ENCODE assay signal across 20 cellular contexts in the genomic region with DNA sequence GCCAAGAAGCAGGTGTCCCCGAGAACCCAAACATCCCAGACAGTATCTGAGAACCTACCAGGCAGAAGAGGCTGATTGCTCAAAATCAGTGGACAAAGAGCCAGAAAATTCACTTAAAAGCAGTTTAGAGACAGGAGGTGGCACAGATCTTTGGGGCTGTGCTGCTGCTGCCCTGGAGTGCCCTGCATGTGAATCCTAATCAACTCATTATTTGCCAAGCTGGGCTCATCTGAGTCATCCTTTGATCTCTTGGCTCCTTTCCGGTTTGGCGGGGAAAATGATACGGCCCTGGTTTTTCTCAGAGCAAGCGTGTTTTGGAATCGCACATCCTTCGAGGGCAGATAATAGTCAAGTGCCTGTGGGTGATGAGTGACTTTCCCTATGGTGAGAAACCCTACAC. TPM values are rescaled to one million over a fixed set of nuclear protein-coding genes. Genes with fewer than 3 reads are reported as not detected.
"Had no signal": no experiment of that assay in that cellular context is flagged by ENCODE, and none has a peak within 500 bp of the region (broad histone marks: within the 10 kb centered on the region; RNA-seq: fewer than 3 reads in every experiment).

No MANE protein-coding gene starts in this region.

RNA-seq across cellular contexts. Expression of a gene that starts 9.3 kb away (rescaled TPM):
- total RNA-seq: activated naive CD4-positive, alpha-beta T cell treated with anti-CD3 and anti-CD28 coated beads for 36 hours; activated naive CD4-positive, alpha-beta T cell treated with anti-CD3 and anti-CD28 coated beads, Interleukin-2, amount 50 U/mL, for 72 hours; activated naive CD8-positive, alpha-beta T cell treated with anti-CD3 and anti-CD28 coated beads for 36 hours; activated naive CD8-positive, alpha-beta T cell treated with anti-CD3 and anti-CD28 coated beads, Interleukin-2, amount 10 ng/mL, durations not matched to agents 7 days and 5 days; activated T-cell treated with anti-CD3 and anti-CD28 coated beads, Interleukin-2, amount 50 U/mL, for 4 hours; activated T-cell treated with anti-CD3 and anti-CD28 coated beads, Interleukin-2, amount 50 U/mL, for 72 hours; activated T-helper 1 cell treated with anti-CD3 and anti-CD28 coated beads, Interleukin-12 subunit alpha, Interleukin-12 subunit beta, Interleukin-2, Interleukin-4 antibody, amounts not matched to agents 30 ng/mL and 10 ng/mL and 1 ng/mL, durations not matched to agents 14 hours and 24 hours and 36 hours; activated T-helper 17 cell treated with anti-CD3 and anti-CD28 coated beads, Interleukin-2, amount 50 U/mL, for 72 hours; activated T-helper 2 cell treated with anti-CD3 and anti-CD28 coated beads, Interferon-gamma antibody, Interleukin-2, Interleukin-4, amounts not matched to agents 10 μg/mL and 5 μg/mL and 100 μg/mL, durations not matched to agents 14 hours and 24 hours and 36 hours; adrenal gland; aorta; ascending aorta; astrocyte; body of pancreas; breast epithelium; bronchial epithelial cell; cardiac muscle cell; cardiac septum; cerebellum; chondrocyte had no signal

RNA-seq across cellular contexts. Expression of a gene that starts 15.4 kb away (rescaled TPM):
- total RNA-seq: activated naive CD4-positive, alpha-beta T cell treated with anti-CD3 and anti-CD28 coated beads for 36 hours; activated naive CD4-positive, alpha-beta T cell treated with anti-CD3 and anti-CD28 coated beads, Interleukin-2, amount 50 U/mL, for 72 hours; activated naive CD8-positive, alpha-beta T cell treated with anti-CD3 and anti-CD28 coated beads for 36 hours; activated naive CD8-positive, alpha-beta T cell treated with anti-CD3 and anti-CD28 coated beads, Interleukin-2, amount 10 ng/mL, durations not matched to agents 7 days and 5 days; activated T-cell treated with anti-CD3 and anti-CD28 coated beads, Interleukin-2, amount 50 U/mL, for 4 hours; activated T-cell treated with anti-CD3 and anti-CD28 coated beads, Interleukin-2, amount 50 U/mL, for 72 hours; activated T-helper 1 cell treated with anti-CD3 and anti-CD28 coated beads, Interleukin-12 subunit alpha, Interleukin-12 subunit beta, Interleukin-2, Interleukin-4 antibody, amounts not matched to agents 30 ng/mL and 10 ng/mL and 1 ng/mL, durations not matched to agents 14 hours and 24 hours and 36 hours; activated T-helper 17 cell treated with anti-CD3 and anti-CD28 coated beads, Interleukin-2, amount 50 U/mL, for 72 hours; activated T-helper 2 cell treated with anti-CD3 and anti-CD28 coated beads, Interferon-gamma antibody, Interleukin-2, Interleukin-4, amounts not matched to agents 10 μg/mL and 5 μg/mL and 100 μg/mL, durations not matched to agents 14 hours and 24 hours and 36 hours; adrenal gland; aorta; ascending aorta; astrocyte; body of pancreas; breast epithelium; bronchial epithelial cell; cardiac muscle cell; cardiac septum; cerebellum; chondrocyte had no signal

RNA-seq across cellular contexts. Expression of a gene that starts 37.4 kb away (rescaled TPM):
- total RNA-seq: activated naive CD4-positive, alpha-beta T cell treated with anti-CD3 and anti-CD28 coated beads for 36 hours; activated naive CD4-positive, alpha-beta T cell treated with anti-CD3 and anti-CD28 coated beads, Interleukin-2, amount 50 U/mL, for 72 hours; activated naive CD8-positive, alpha-beta T cell treated with anti-CD3 and anti-CD28 coated beads for 36 hours; activated naive CD8-positive, alpha-beta T cell treated with anti-CD3 and anti-CD28 coated beads, Interleukin-2, amount 10 ng/mL, durations not matched to agents 7 days and 5 days; activated T-cell treated with anti-CD3 and anti-CD28 coated beads, Interleukin-2, amount 50 U/mL, for 4 hours; activated T-cell treated with anti-CD3 and anti-CD28 coated beads, Interleukin-2, amount 50 U/mL, for 72 hours; activated T-helper 1 cell treated with anti-CD3 and anti-CD28 coated beads, Interleukin-12 subunit alpha, Interleukin-12 subunit beta, Interleukin-2, Interleukin-4 antibody, amounts not matched to agents 30 ng/mL and 10 ng/mL and 1 ng/mL, durations not matched to agents 14 hours and 24 hours and 36 hours; activated T-helper 17 cell treated with anti-CD3 and anti-CD28 coated beads, Interleukin-2, amount 50 U/mL, for 72 hours; activated T-helper 2 cell treated with anti-CD3 and anti-CD28 coated beads, Interferon-gamma antibody, Interleukin-2, Interleukin-4, amounts not matched to agents 10 μg/mL and 5 μg/mL and 100 μg/mL, durations not matched to agents 14 hours and 24 hours and 36 hours; adrenal gland; aorta; ascending aorta; astrocyte; body of pancreas; breast epithelium; bronchial epithelial cell; cardiac muscle cell; cardiac septum; cerebellum; chondrocyte had no signal

RNA-seq across cellular contexts. Expression of a gene that starts 45.0 kb away (rescaled TPM):
- total RNA-seq: activated naive CD4-positive, alpha-beta T cell treated with anti-CD3 and anti-CD28 coated beads for 36 hours; activated naive CD4-positive, alpha-beta T cell treated with anti-CD3 and anti-CD28 coated beads, Interleukin-2, amount 50 U/mL, for 72 hours; activated naive CD8-positive, alpha-beta T cell treated with anti-CD3 and anti-CD28 coated beads for 36 hours; activated naive CD8-positive, alpha-beta T cell treated with anti-CD3 and anti-CD28 coated beads, Interleukin-2, amount 10 ng/mL, durations not matched to agents 7 days and 5 days; activated T-cell treated with anti-CD3 and anti-CD28 coated beads, Interleukin-2, amount 50 U/mL, for 4 hours; activated T-cell treated with anti-CD3 and anti-CD28 coated beads, Interleukin-2, amount 50 U/mL, for 72 hours; activated T-helper 1 cell treated with anti-CD3 and anti-CD28 coated beads, Interleukin-12 subunit alpha, Interleukin-12 subunit beta, Interleukin-2, Interleukin-4 antibody, amounts not matched to agents 30 ng/mL and 10 ng/mL and 1 ng/mL, durations not matched to agents 14 hours and 24 hours and 36 hours; activated T-helper 17 cell treated with anti-CD3 and anti-CD28 coated beads, Interleukin-2, amount 50 U/mL, for 72 hours; activated T-helper 2 cell treated with anti-CD3 and anti-CD28 coated beads, Interferon-gamma antibody, Interleukin-2, Interleukin-4, amounts not matched to agents 10 μg/mL and 5 μg/mL and 100 μg/mL, durations not matched to agents 14 hours and 24 hours and 36 hours; adrenal gland; aorta; ascending aorta; astrocyte; body of pancreas; breast epithelium; bronchial epithelial cell; cardiac muscle cell; cardiac septum; cerebellum; chondrocyte had no signal

RNA-seq across cellular contexts. Expression of a gene that starts 51.2 kb away (rescaled TPM):
- total RNA-seq: activated naive CD4-positive, alpha-beta T cell treated with anti-CD3 and anti-CD28 coated beads for 36 hours; activated naive CD4-positive, alpha-beta T cell treated with anti-CD3 and anti-CD28 coated beads, Interleukin-2, amount 50 U/mL, for 72 hours; activated naive CD8-positive, alpha-beta T cell treated with anti-CD3 and anti-CD28 coated beads for 36 hours; activated naive CD8-positive, alpha-beta T cell treated with anti-CD3 and anti-CD28 coated beads, Interleukin-2, amount 10 ng/mL, durations not matched to agents 7 days and 5 days; activated T-cell treated with anti-CD3 and anti-CD28 coated beads, Interleukin-2, amount 50 U/mL, for 4 hours; activated T-cell treated with anti-CD3 and anti-CD28 coated beads, Interleukin-2, amount 50 U/mL, for 72 hours; activated T-helper 1 cell treated with anti-CD3 and anti-CD28 coated beads, Interleukin-12 subunit alpha, Interleukin-12 subunit beta, Interleukin-2, Interleukin-4 antibody, amounts not matched to agents 30 ng/mL and 10 ng/mL and 1 ng/mL, durations not matched to agents 14 hours and 24 hours and 36 hours; activated T-helper 17 cell treated with anti-CD3 and anti-CD28 coated beads, Interleukin-2, amount 50 U/mL, for 72 hours; activated T-helper 2 cell treated with anti-CD3 and anti-CD28 coated beads, Interferon-gamma antibody, Interleukin-2, Interleukin-4, amounts not matched to agents 10 μg/mL and 5 μg/mL and 100 μg/mL, durations not matched to agents 14 hours and 24 hours and 36 hours; adrenal gland; aorta; ascending aorta; astrocyte; body of pancreas; breast epithelium; bronchial epithelial cell; cardiac muscle cell; cardiac septum; cerebellum; chondrocyte had no signal
